Comparison of ENCODE assay signal across 31 cellular contexts in genomic region chr12:114579389-114579788, GRCh38.
"Had no signal": no experiment of that assay in that cellular context is flagged by ENCODE, and none has a peak within 500 bp of the region (broad histone marks: within the 10 kb centered on the region; RNA-seq: fewer than 3 reads in every experiment).

No MANE protein-coding gene starts in this region.

- H3K79me2 ChIP-seq: parathyroid adenoma had no signal

- H3K27ac ChIP-seq: neural progenitor cell, ovary, parathyroid adenoma, psoas muscle, skin epidermis, spleen, suprapubic skin, testis, tibial artery, transverse colon, upper lobe of right lung, uterus had no signal

- H3K9ac ChIP-seq: neural progenitor cell, parathyroid adenoma had no signal

- DNase-seq: natural killer cell; occipital lobe; ovary; posterior cingulate gyrus; psoas muscle; right cardiac atrium; spleen; stimulated activated CD4-positive, alpha-beta T cell treated with anti-CD3 and anti-CD28 coated beads, Interleukin-12 subunit alpha, Interleukin-12 subunit beta, amount 100 ng/mL, for 4 hours; stimulated activated CD4-positive, alpha-beta T cell treated with anti-CD3 and anti-CD28 coated beads, Interleukin-1b, Interleukin-23, amount 100 ng/mL, for 48 hours; stimulated activated CD4-positive, alpha-beta T cell treated with anti-CD3 and anti-CD28 coated beads, Interleukin-4, amount 100 ng/mL, for 1 hour; stimulated activated CD4-positive, alpha-beta T cell treated with anti-CD3 and anti-CD28 coated beads, Interleukin-4, amount 100 ng/mL, for 4 hours; stimulated activated CD8-positive, alpha-beta memory T cell treated with anti-CD3 and anti-CD28 coated beads, Interleukin-4, amount 100 ng/mL, for 48 hours; stimulated activated naive CD4-positive, alpha-beta T cell; stimulated activated naive CD8-positive, alpha-beta T cell treated with anti-CD3 and anti-CD28 coated beads, Interleukin-15, amount 100 ng/mL, for 72 hours; stimulated activated naive CD8-positive, alpha-beta T cell treated with anti-CD3 and anti-CD28 coated beads, Interleukin-15, Interleukin-2, amounts not matched to agents 100 U/mL and 50 U/mL, for 24 hours; substantia nigra; testis; tibial artery; transverse colon; upper lobe of right lung; uterus had no signal

- H3K36me3 Mint-ChIP-seq: natural killer cell; neural progenitor cell; stimulated activated memory B cell treated with anti-CD40 and anti-IgM and Interleukin-4, amounts not matched to agents 10 μg/mL and 1 μg/mL and 100 μg/mL, for 72 hours; type B pancreatic cell had no signal

- H3K27me3 Mint-ChIP-seq: progenitor cell of endocrine pancreas; stimulated activated naive CD8-positive, alpha-beta T cell treated with anti-CD3 and anti-CD28 coated beads, Interleukin-15, amount 100 ng/mL, for 72 hours; type B pancreatic cell had no signal

- H3K9me3 Mint-ChIP-seq: natural killer cell; nephron; neural progenitor cell; stimulated activated memory B cell treated with anti-CD40 and anti-IgM and Interleukin-4, amounts not matched to agents 10 μg/mL and 1 μg/mL and 100 μg/mL, for 72 hours; stimulated activated naive CD8-positive, alpha-beta T cell treated with anti-CD3 and anti-CD28 coated beads, Interleukin-15, amount 100 ng/mL, for 72 hours; type B pancreatic cell had no signal

- H3K27me3 ChIP-seq: neural progenitor cell, ovary, testis, uterus had no signal

- H3K27ac Mint-ChIP-seq: natural killer cell; nephron; neural progenitor cell; progenitor cell of endocrine pancreas; stimulated activated memory B cell treated with anti-CD40 and anti-IgM and Interleukin-4, amounts not matched to agents 10 μg/mL and 1 μg/mL and 100 μg/mL, for 72 hours; stimulated activated naive CD8-positive, alpha-beta T cell treated with anti-CD3 and anti-CD28 coated beads, Interleukin-15, amount 100 ng/mL, for 72 hours; type B pancreatic cell had no signal

- H2AFZ ChIP-seq: neural progenitor cell, parathyroid adenoma had no signal

- H3K4me3 Mint-ChIP-seq: natural killer cell; nephron; neural progenitor cell; stimulated activated memory B cell treated with anti-CD40 and anti-IgM and Interleukin-4, amounts not matched to agents 10 μg/mL and 1 μg/mL and 100 μg/mL, for 72 hours; stimulated activated naive CD8-positive, alpha-beta T cell treated with anti-CD3 and anti-CD28 coated beads, Interleukin-15, amount 100 ng/mL, for 72 hours; type B pancreatic cell had no signal

- H3K9me3 ChIP-seq: ovary, psoas muscle, spleen, suprapubic skin, testis, tibial artery, transverse colon, upper lobe of right lung, uterus had no signal

- ATAC-seq: natural killer cell; psoas muscle; right cardiac atrium; sciatic nerve; stimulated activated memory B cell treated with anti-CD40 and anti-IgM and Interleukin-4, amounts not matched to agents 10 μg/mL and 1 μg/mL and 100 μg/mL, for 72 hours; stimulated activated naive CD8-positive, alpha-beta T cell treated with anti-CD3 and anti-CD28 coated beads, Interleukin-15, amount 100 ng/mL, for 72 hours; stimulated activated naive CD8-positive, alpha-beta T cell treated with anti-CD3 and anti-CD28 coated beads, Interleukin-15, Interleukin-2, amounts not matched to agents 100 U/mL and 50 U/mL, for 24 hours; upper lobe of right lung had no signal

- H3K4me3 ChIP-seq: neural progenitor cell, ovary, psoas muscle, skin epidermis, smooth muscle cell, spleen, suprapubic skin, testis, tibial artery, transverse colon, upper lobe of right lung, uterus had no signal

- H3K36me3 ChIP-seq: neural progenitor cell, ovary, spleen, suprapubic skin, tibial artery, transverse colon, upper lobe of right lung, uterus had no signal

- H3K4me1 Mint-ChIP-seq: natural killer cell; nephron; stimulated activated memory B cell treated with anti-CD40 and anti-IgM and Interleukin-4, amounts not matched to agents 10 μg/mL and 1 μg/mL and 100 μg/mL, for 72 hours; stimulated activated naive CD8-positive, alpha-beta T cell treated with anti-CD3 and anti-CD28 coated beads, Interleukin-15, amount 100 ng/mL, for 72 hours had no signal

- H3K4me2 ChIP-seq: neural progenitor cell, smooth muscle cell had no signal

- H3K4me1 ChIP-seq: parathyroid adenoma, psoas muscle, spleen, suprapubic skin, testis, tibial artery, transverse colon, upper lobe of right lung, uterus had no signal
